In genomic region chr3:49785565-49786356, GRCh38 we compare ENCODE assay signal across 7 cellular contexts. TPM values are rescaled to one million over a fixed set of nuclear protein-coding genes. Genes with fewer than 3 reads are reported as not detected.
DNase-seq lines count a peak whose midpoint lies in the region; ATAC-seq and TF ChIP-seq lines count a peak whose summit lies in the region.

No MANE protein-coding gene starts in this region.

- TF ChIP-seq CTCF in GM12875 (IDR thresholded peaks at IDR 0.05; ENCODE audit: borderline replicate concordance, insufficient read depth, low read depth, low read length) (no peak), glutamatergic neuron (IDR thresholded peaks at IDR 0.05; ENCODE audit: partially characterized antibody, unreplicated experiment) (no peak), ovary (IDR thresholded peaks at IDR 0.05) (no peak)

- H3K4me3 ChIP-seq in GM12875 (ENCODE audit: low read depth, low read length): peak overlapping the region; percentile 85
- peak overlapping the region; percentile 100 for H3K4me3 ChIP-seq in ovary

- H3K4me1 Mint-ChIP-seq in IgD-negative memory B cell (peaks cover 16 to 22% (median 19%) of the 10 kb centered on the region in 3 donors), glutamatergic neuron (ENCODE audit: low read depth, unreplicated experiment) (peaks cover 11% of the 10 kb centered on the region)
- peaks cover 21% of the 10 kb centered on the region for H3K4me1 Mint-ChIP-seq in activated T-helper 2 cell treated with anti-CD3 and anti-CD28 coated beads, Interferon-gamma antibody, Interleukin-2, Interleukin-4, amounts not matched to agents 10 μg/mL and 5 μg/mL and 100 μg/mL, durations not matched to agents 14 hours and 24 hours and 36 hours (ENCODE audit: low read depth)

- H3K27me3 ChIP-seq in ovary: no peaks in the 10 kb centered on the region

- DNase-seq in activated T-helper 2 cell treated with anti-CD3 and anti-CD28 coated beads, Interferon-gamma antibody, Interleukin-2, Interleukin-4, amounts not matched to agents 10 μg/mL and 5 μg/mL and 100 μg/mL, durations not matched to agents 14 hours and 24 hours and 36 hours (ENCODE audit: low spot score): no peak
- peak; percentile 54 for DNase-seq in glutamatergic neuron
- no peak for DNase-seq in ovary
- DNase-seq in NCI-H345 treated with DMSO at 0.1 percent for 48 hours (lab: John Stamatoyannopoulos, UW; ENCODE audit: unreplicated experiment): no peak

- no peaks in the 10 kb centered on the region for H3K36me3 ChIP-seq in ovary

- no peaks in the 10 kb centered on the region for H3K27me3 Mint-ChIP-seq in IgD-negative memory B cell
- no peaks in the 10 kb centered on the region for H3K27me3 Mint-ChIP-seq in activated T-helper 2 cell treated with anti-CD3 and anti-CD28 coated beads, Interferon-gamma antibody, Interleukin-2, Interleukin-4, amounts not matched to agents 10 μg/mL and 5 μg/mL and 100 μg/mL, durations not matched to agents 14 hours and 24 hours and 36 hours (ENCODE audit: low read depth)
- H3K27me3 Mint-ChIP-seq in glutamatergic neuron (ENCODE audit: unreplicated experiment): peaks cover 10% of the 10 kb centered on the region

- peak; percentile 58 for ATAC-seq in GM21723 (IDR thresholded peaks at IDR 0.05; ENCODE audit: unreplicated experiment)

- peak overlapping the region; percentile 96 to 99 (median 98) for H3K27ac Mint-ChIP-seq in IgD-negative memory B cell
- peak overlapping the region; percentile 88 for H3K27ac Mint-ChIP-seq in activated T-helper 2 cell treated with anti-CD3 and anti-CD28 coated beads, Interferon-gamma antibody, Interleukin-2, Interleukin-4, amounts not matched to agents 10 μg/mL and 5 μg/mL and 100 μg/mL, durations not matched to agents 14 hours and 24 hours and 36 hours
- H3K27ac Mint-ChIP-seq in glutamatergic neuron (ENCODE audit: unreplicated experiment): peak overlapping the region; percentile 88

- no peaks in the 10 kb centered on the region for H3K9me3 ChIP-seq in ovary

- H3K9me3 Mint-ChIP-seq in IgD-negative memory B cell (no peaks in the 10 kb centered on the region), glutamatergic neuron (ENCODE audit: unreplicated experiment) (peaks cover 6% of the 10 kb centered on the region)
- H3K9me3 Mint-ChIP-seq in activated T-helper 2 cell treated with anti-CD3 and anti-CD28 coated beads, Interferon-gamma antibody, Interleukin-2, Interleukin-4, amounts not matched to agents 10 μg/mL and 5 μg/mL and 100 μg/mL, durations not matched to agents 14 hours and 24 hours and 36 hours: no peaks in the 10 kb centered on the region

- intact Hi-C loops in activated T-helper 2 cell treated with anti-CD3 and anti-CD28 coated beads, Interferon-gamma antibody, Interleukin-2, Interleukin-4, amounts not matched to agents 10 μg/mL and 5 μg/mL and 100 μg/mL, durations not matched to agents 14 hours and 24 hours and 36 hours (cut with micrococcal nuclease): loop anchor here (1.0 to 2.0 kb wide), 2 partner anchors 18 to 373 kb away; partner anchors contain the start of genes INKA1 and TCTA
- intact Hi-C loops in ovary (cut with DNase I): loop anchor here in 2 of 4 donors (2.0 to 5.0 kb wide), 2 partner anchors 63 kb away; partner anchors contain the start of gene GMPPB (in 2 of the 2)

- H3K27ac ChIP-seq in ovary: peak overlapping the region; percentile 85 to 94

- WGBS in ovary, 3 donors: 1% methylated on average over 22 to 50 of the region's 50 CpGs

- H3K4me3 Mint-ChIP-seq in IgD-negative memory B cell (peak overlapping the region; percentile 87 to 97 (median 96)), glutamatergic neuron (ENCODE audit: unreplicated experiment) (peak overlapping the region; percentile 88)
- H3K4me3 Mint-ChIP-seq in activated T-helper 2 cell treated with anti-CD3 and anti-CD28 coated beads, Interferon-gamma antibody, Interleukin-2, Interleukin-4, amounts not matched to agents 10 μg/mL and 5 μg/mL and 100 μg/mL, durations not matched to agents 14 hours and 24 hours and 36 hours (ENCODE audit: low read depth): peak overlapping the region; percentile 90

- H3K36me3 Mint-ChIP-seq in IgD-negative memory B cell: peaks cover 5% of the 10 kb centered on the region
- H3K36me3 Mint-ChIP-seq in activated T-helper 2 cell treated with anti-CD3 and anti-CD28 coated beads, Interferon-gamma antibody, Interleukin-2, Interleukin-4, amounts not matched to agents 10 μg/mL and 5 μg/mL and 100 μg/mL, durations not matched to agents 14 hours and 24 hours and 36 hours (ENCODE audit: low read depth): peaks cover 22% of the 10 kb centered on the region
- no peaks in the 10 kb centered on the region for H3K36me3 Mint-ChIP-seq in glutamatergic neuron (ENCODE audit: unreplicated experiment)

- no peak for TF ChIP-seq EP300 in ovary (IDR thresholded peaks at IDR 0.05)

- TF ChIP-seq POLR2A in ovary (IDR thresholded peaks at IDR 0.05): no peak

- H3K4me1 ChIP-seq in ovary (ENCODE audit: insufficient read depth): peaks cover 14% of the 10 kb centered on the region

RNA-seq across cellular contexts. Expression of gene IP6K1, which starts 0.6 kb away (rescaled TPM):
- polyA plus RNA-seq in IgD-negative memory B cell (28.7 TPM), ovary (10 to 100 TPM; 31.3 to 48.5 TPM)
- 36.9 and 40.7 TPM in 2 replicates for total RNA-seq in activated T-helper 2 cell treated with anti-CD3 and anti-CD28 coated beads, Interferon-gamma antibody, Interleukin-2, Interleukin-4, amounts not matched to agents 10 μg/mL and 5 μg/mL and 100 μg/mL, durations not matched to agents 14 hours and 24 hours and 36 hours
- total RNA-seq in glutamatergic neuron (ENCODE audit: unreplicated experiment) (44.6 TPM), ovary (10 to 100 TPM; 27.9 to 52.4 (median 47.0) TPM)

RNA-seq across cellular contexts. Expression of gene CDHR4, which starts 13.9 kb away (rescaled TPM):
- polyA plus RNA-seq in IgD-negative memory B cell (not detected), ovary (under 1 TPM in 1 of 2 donors, not detected in 1; 0.16 TPM)
- total RNA-seq in activated T-helper 2 cell treated with anti-CD3 and anti-CD28 coated beads, Interferon-gamma antibody, Interleukin-2, Interleukin-4, amounts not matched to agents 10 μg/mL and 5 μg/mL and 100 μg/mL, durations not matched to agents 14 hours and 24 hours and 36 hours: 0.16 TPM in 1 of 2 replicates, not detected in the other
- total RNA-seq in glutamatergic neuron (ENCODE audit: unreplicated experiment) (not detected), ovary (10 to 100 TPM in 1 of 7 donors, 1 to 10 TPM in 4, not detected in 2; 1.3 to 37.7 (median 3.1) TPM)

RNA-seq across cellular contexts. Expression of gene INKA1, which starts 17.3 kb away (rescaled TPM):
- polyA plus RNA-seq in IgD-negative memory B cell: 35.5 TPM
- total RNA-seq in activated T-helper 2 cell treated with anti-CD3 and anti-CD28 coated beads, Interferon-gamma antibody, Interleukin-2, Interleukin-4, amounts not matched to agents 10 μg/mL and 5 μg/mL and 100 μg/mL, durations not matched to agents 14 hours and 24 hours and 36 hours: 1.2 and 2.3 TPM in 2 replicates
- total RNA-seq in glutamatergic neuron (ENCODE audit: unreplicated experiment): 4.2 TPM
- total RNA-seq in ovary: 1 to 10 TPM; 1.8 to 5.0 (median 3.4) TPM
- polyA plus RNA-seq in ovary: 1 to 10 TPM in 1 of 2 donors, under 1 TPM in 1; 0.25 to 5.5 TPM

RNA-seq across cellular contexts. Expression of gene UBA7, which starts 28.0 kb away (rescaled TPM):
- polyA plus RNA-seq in IgD-negative memory B cell (61.5 TPM), ovary (10 to 100 TPM; 29.3 to 58.0 TPM)
- total RNA-seq in activated T-helper 2 cell treated with anti-CD3 and anti-CD28 coated beads, Interferon-gamma antibody, Interleukin-2, Interleukin-4, amounts not matched to agents 10 μg/mL and 5 μg/mL and 100 μg/mL, durations not matched to agents 14 hours and 24 hours and 36 hours: 92.0 and 95.7 TPM in 2 replicates
- total RNA-seq in glutamatergic neuron (ENCODE audit: unreplicated experiment) (0.54 TPM), ovary (10 to 100 TPM; 41.6 to 84.9 (median 76.3) TPM)
